Comparison of ENCODE assay signal across 9 cellular contexts in the genomic region with DNA sequence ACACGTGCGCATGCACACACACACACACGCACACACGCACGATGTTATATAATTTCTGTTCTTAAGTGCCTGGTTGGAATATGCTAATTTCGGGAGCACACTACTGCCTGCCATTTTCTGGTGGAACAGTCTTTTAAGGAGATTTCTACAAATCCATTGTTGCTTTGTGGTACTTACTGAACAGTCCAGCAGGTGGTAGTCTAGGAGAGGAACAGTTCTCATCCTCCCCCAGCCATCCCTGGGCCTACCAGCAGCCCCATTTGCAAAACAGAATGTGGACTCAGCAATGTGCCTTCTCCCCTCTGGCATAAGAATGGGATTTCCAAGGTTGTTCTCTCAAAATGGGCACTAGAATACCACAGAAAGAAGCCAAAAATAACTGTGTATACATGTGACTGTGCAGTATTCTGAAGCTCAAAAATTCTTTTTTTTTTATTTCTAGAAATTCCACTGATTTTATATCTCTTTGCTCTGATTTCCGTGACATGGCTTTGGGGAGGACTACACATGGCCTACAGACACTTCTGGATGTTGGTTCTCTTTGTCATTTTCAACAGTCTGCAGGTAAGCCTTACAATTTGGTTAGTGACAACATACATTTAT.
DNase-seq lines count a peak whose midpoint lies in the region; ATAC-seq, FAIRE-seq and TF ChIP-seq lines count a peak whose summit lies in the region.
"Had no signal": no experiment of that assay in that cellular context is flagged by ENCODE, and none has a peak within 500 bp of the region (broad histone marks: within the 10 kb centered on the region; RNA-seq: fewer than 3 reads in every experiment).

No MANE protein-coding gene starts in this region.

- H3K27me3 Mint-ChIP-seq in Caco-2 (ENCODE audit: insufficient read depth, unreplicated experiment) = no peaks in the 10 kb centered on the region
- peaks cover 2% of the 10 kb centered on the region for H3K27me3 Mint-ChIP-seq in activated CD4-positive, alpha-beta memory T cell treated with anti-CD3 and anti-CD28 coated beads for 36 hours
- H3K27me3 Mint-ChIP-seq in stimulated activated naive B cell treated with anti-CD40 and anti-IgM and Interleukin-4, amounts not matched to agents 10 μg/mL and 1 μg/mL and 100 μg/mL, for 72 hours = peaks cover 5 to 11% of the 10 kb centered on the region in 2 donors

- intact Hi-C loops in Caco-2 (cut with micrococcal nuclease; ENCODE audit: unreplicated experiment) = loop anchor here (1.0 to 5.0 kb wide), 8 partner anchors 61 to 317 kb away; no protein-coding TSS in a partner anchor
- intact Hi-C loops in activated CD4-positive, alpha-beta memory T cell treated with anti-CD3 and anti-CD28 coated beads for 36 hours (cut with micrococcal nuclease) = loop anchor here (1.0 to 5.0 kb wide), 5 partner anchors 125 to 317 kb away; no protein-coding TSS in a partner anchor
- intact Hi-C loops in endothelial cell of umbilical vein (cut with micrococcal nuclease) = loop anchor here (1.0 kb wide), 8 partner anchors 117 to 317 kb away; no protein-coding TSS in a partner anchor

- CTCF ChIA-PET in Caco-2 (lab: Charles Lee) (interaction anchor here (1.0 kb wide), 1 partner anchor 117 kb away, joined by 4 read pairs; no protein-coding TSS in a partner anchor), endothelial cell of umbilical vein (lab: Charles Lee) (interaction anchor here (0.7 to 3.5 kb wide), 8 partner anchors 118 to 317 kb away, joined by 3 to 60 read pairs (median 10); a partner anchor contains a TSS)
- CTCF ChIA-PET in activated CD4-positive, alpha-beta memory T cell treated with anti-CD3 and anti-CD28 coated beads for 36 hours (lab: Charles Lee) = interaction anchor here (0.6 to 4.2 kb wide), 5 partner anchors 167 to 320 kb away, joined by 3 to 55 read pairs (median 4); no protein-coding TSS in a partner anchor

- no peaks in the 10 kb centered on the region for H3K36me3 Mint-ChIP-seq in Caco-2 (ENCODE audit: insufficient read depth, unreplicated experiment)
- no peaks in the 10 kb centered on the region for H3K36me3 Mint-ChIP-seq in activated CD4-positive, alpha-beta memory T cell treated with anti-CD3 and anti-CD28 coated beads for 36 hours
- H3K36me3 Mint-ChIP-seq in stimulated activated naive B cell treated with anti-CD40 and anti-IgM and Interleukin-4, amounts not matched to agents 10 μg/mL and 1 μg/mL and 100 μg/mL, for 72 hours = no peaks in the 10 kb centered on the region
- H3K36me3 Mint-ChIP-seq: activated naive CD4-positive, alpha-beta T cell treated with anti-CD3 and anti-CD28 coated beads, Interleukin-2, amount 50 U/mL, for 24 hours had no signal

- POLR2A ChIA-PET in Caco-2 (lab: Charles Lee) = no interaction called here
- POLR2A ChIA-PET in activated CD4-positive, alpha-beta memory T cell treated with anti-CD3 and anti-CD28 coated beads for 36 hours (lab: Charles Lee) = no interaction called here
- POLR2A ChIA-PET in endothelial cell of umbilical vein (lab: Charles Lee) = no interaction called here

- H3K9me3 ChIP-seq in Caco-2 (peaks cover 3% of the 10 kb centered on the region; the same call in 1 of the 2 replicates), endothelial cell of umbilical vein (replicated peaks; ENCODE audit: control insufficient read depth, insufficient read depth, low read length) (peaks cover 2% of the 10 kb centered on the region)

- H3K27ac ChIP-seq in endothelial cell of umbilical vein (ENCODE audit: insufficient read depth, low read depth, low read length) = no peak overlapping the region

- H3K9me1 ChIP-seq in endothelial cell of umbilical vein (replicated peaks; ENCODE audit: control insufficient read depth, extremely low read depth, insufficient read depth, low read length) = no peaks in the 10 kb centered on the region

- DNase-seq in Caco-2 (peak; percentile 78 to 81), NCI-H526 (lab: John Stamatoyannopoulos, UW) (peak; percentile 6 to 71), endothelial cell of umbilical vein (ENCODE audit: low read depth, low spot score) (peak; percentile 85), midbrain (lab: John Stamatoyannopoulos, UW) (peak; percentile 86)
- DNase-seq in activated CD4-positive, alpha-beta memory T cell treated with anti-CD3 and anti-CD28 coated beads for 36 hours = peak; percentile 61
- DNase-seq in stimulated activated naive B cell treated with anti-CD40 and anti-IgM and Interleukin-4, amounts not matched to agents 10 μg/mL and 1 μg/mL and 100 μg/mL, for 72 hours = peak; percentile 40

- H3K9ac ChIP-seq in endothelial cell of umbilical vein (replicated peaks; ENCODE audit: extremely low read depth, insufficient read depth, low read length) = no peak overlapping the region

- H3K27me3 ChIP-seq in Caco-2 (replicated peaks; ENCODE audit: control insufficient read depth, insufficient read depth, low read length) (no peaks in the 10 kb centered on the region), endothelial cell of umbilical vein (ENCODE audit: control insufficient read depth in 2 of 2, insufficient read depth in 2 of 2, low read length in 2 of 2) (no peaks in the 10 kb centered on the region)

- no peaks in the 10 kb centered on the region for H3K79me2 ChIP-seq in endothelial cell of umbilical vein (ENCODE audit: control insufficient read depth, insufficient read depth, low read length)

- BruUV-seq in Caco-2 (replicated peaks; lab: Mats Ljungman, UMichigan) (no TSS peak), endothelial cell of umbilical vein (replicated peaks; lab: Mats Ljungman, UMichigan) (no TSS peak)

- dilution Hi-C loops in endothelial cell of umbilical vein (cut with MboI; ENCODE audit: extremely low pct_ligation_motif_present, low sequenced_read_pairs) = no loop called here

- peaks cover 7% of the 10 kb centered on the region for H3K9me3 Mint-ChIP-seq in Caco-2 (ENCODE audit: unreplicated experiment)
- no peaks in the 10 kb centered on the region for H3K9me3 Mint-ChIP-seq in activated CD4-positive, alpha-beta memory T cell treated with anti-CD3 and anti-CD28 coated beads for 36 hours
- H3K9me3 Mint-ChIP-seq in stimulated activated naive B cell treated with anti-CD40 and anti-IgM and Interleukin-4, amounts not matched to agents 10 μg/mL and 1 μg/mL and 100 μg/mL, for 72 hours = peaks cover 0 to 2% of the 10 kb centered on the region in 2 donors
- H3K9me3 Mint-ChIP-seq: activated naive CD4-positive, alpha-beta T cell treated with anti-CD3 and anti-CD28 coated beads, Interleukin-2, amount 50 U/mL, for 24 hours had no signal

- peak; percentile 88 for FAIRE-seq in endothelial cell of umbilical vein (lab: Jason Lieb, UNC)

- H3K27ac Mint-ChIP-seq in Caco-2 (ENCODE audit: unreplicated experiment) = no peak overlapping the region
- H3K27ac Mint-ChIP-seq in activated CD4-positive, alpha-beta memory T cell treated with anti-CD3 and anti-CD28 coated beads for 36 hours = no peak overlapping the region
- H3K27ac Mint-ChIP-seq in stimulated activated naive B cell treated with anti-CD40 and anti-IgM and Interleukin-4, amounts not matched to agents 10 μg/mL and 1 μg/mL and 100 μg/mL, for 72 hours = no peak overlapping the region
- H3K27ac Mint-ChIP-seq: activated naive CD4-positive, alpha-beta T cell treated with anti-CD3 and anti-CD28 coated beads, Interleukin-2, amount 50 U/mL, for 24 hours had no signal

- peaks cover 12% of the 10 kb centered on the region for H3K4me1 Mint-ChIP-seq in Caco-2 (ENCODE audit: low read depth, unreplicated experiment)
- H3K4me1 Mint-ChIP-seq in activated CD4-positive, alpha-beta memory T cell treated with anti-CD3 and anti-CD28 coated beads for 36 hours (ENCODE audit: low read depth) = no peaks in the 10 kb centered on the region
- H3K4me1 Mint-ChIP-seq in stimulated activated naive B cell treated with anti-CD40 and anti-IgM and Interleukin-4, amounts not matched to agents 10 μg/mL and 1 μg/mL and 100 μg/mL, for 72 hours = peaks cover 0 to 2% of the 10 kb centered on the region in 2 donors
- H3K4me1 Mint-ChIP-seq: activated naive CD4-positive, alpha-beta T cell treated with anti-CD3 and anti-CD28 coated beads, Interleukin-2, amount 50 U/mL, for 24 hours had no signal

- peak overlapping the region; percentile 56 for H2AFZ ChIP-seq in endothelial cell of umbilical vein (ENCODE audit: low read depth, low read length)

- H3K4me1 ChIP-seq in Caco-2 = no peaks in the 10 kb centered on the region
- H3K4me1 ChIP-seq in endothelial cell of umbilical vein (ENCODE audit: control insufficient read depth, extremely low read depth, insufficient read depth, low read length) = no peaks in the 10 kb centered on the region

- peak overlapping the region; percentile 40 for H3K4me3 Mint-ChIP-seq in Caco-2 (ENCODE audit: unreplicated experiment)
- no peak overlapping the region for H3K4me3 Mint-ChIP-seq in activated CD4-positive, alpha-beta memory T cell treated with anti-CD3 and anti-CD28 coated beads for 36 hours
- H3K4me3 Mint-ChIP-seq in stimulated activated naive B cell treated with anti-CD40 and anti-IgM and Interleukin-4, amounts not matched to agents 10 μg/mL and 1 μg/mL and 100 μg/mL, for 72 hours = no peak overlapping the region
- H3K4me3 Mint-ChIP-seq: activated naive CD4-positive, alpha-beta T cell treated with anti-CD3 and anti-CD28 coated beads, Interleukin-2, amount 50 U/mL, for 24 hours had no signal

- TF ChIP-seq POLR2A in endothelial cell of umbilical vein (IDR thresholded peaks at IDR 0.05; ENCODE audit: low read depth, low read length) = no peak

- peak; percentile 81 to 84 for TF ChIP-seq CTCF in Caco-2 (IDR thresholded peaks at IDR 0.05; ENCODE audit: insufficient read depth in 1 of 2, low read depth in 1 of 2, low read length in 1 of 2, severe bottlenecking in 1 of 2, unreplicated experiment in 1 of 2)
- TF ChIP-seq CTCF in endothelial cell of umbilical vein (IDR thresholded peaks at IDR 0.05; ENCODE audit: extremely low read depth in 1 of 2, insufficient read depth in 1 of 2, low read depth in 1 of 2, low read length in 2 of 2) = peak; percentile 67 to 70

- H4K20me1 ChIP-seq in endothelial cell of umbilical vein (replicated peaks; ENCODE audit: control insufficient read depth, extremely low read depth, insufficient read depth, low read length) = no peaks in the 10 kb centered on the region

- H3K36me3 ChIP-seq in Caco-2 (ENCODE audit: control insufficient read depth, insufficient read depth, low read length) (no peaks in the 10 kb centered on the region), endothelial cell of umbilical vein (ENCODE audit: control insufficient read depth in 2 of 2, extremely low read depth in 1 of 2, insufficient read depth in 2 of 2, low read length in 2 of 2) (no peaks in the 10 kb centered on the region)

- H3K4me3 ChIP-seq in Caco-2 (ENCODE audit: low read depth, low read length) = no peak overlapping the region
- H3K4me3 ChIP-seq in endothelial cell of umbilical vein (replicated peaks in 1 of 3; ENCODE audit: insufficient read depth in 1 of 3, low read depth in 1 of 3, low read length in 3 of 3) = no peak overlapping the region

- peak; percentile 97 for ATAC-seq in GM19372 (IDR thresholded peaks at IDR 0.05; ENCODE audit: low read depth, unreplicated experiment)
- ATAC-seq in HG03378 (IDR thresholded peaks at IDR 0.05; ENCODE audit: unreplicated experiment) = peak; percentile 96
- peak; percentile 93 to 98 for ATAC-seq in stimulated activated naive B cell treated with anti-CD40 and anti-IgM and Interleukin-4, amounts not matched to agents 10 μg/mL and 1 μg/mL and 100 μg/mL, for 72 hours (replicated peaks)

- H3K4me2 ChIP-seq in endothelial cell of umbilical vein (ENCODE audit: insufficient read depth, low read length) = no peak overlapping the region
